In genomic region chr1:207981976-207982375, GRCh38 we compare ENCODE assay signal across 10 cellular contexts.
DNase-seq lines count a peak whose midpoint lies in the region; ATAC-seq and TF ChIP-seq lines count a peak whose summit lies in the region.
"Had no signal": no experiment of that assay in that cellular context is flagged by ENCODE, and none has a peak within 500 bp of the region (broad histone marks: within the 10 kb centered on the region; RNA-seq: fewer than 3 reads in every experiment).

No MANE protein-coding gene starts in this region.

- H3K27ac ChIP-seq in smooth muscle cell (ENCODE audit: low read depth), result no peak overlapping the region
- H3K27ac ChIP-seq: SJSA1 had no signal

- no peaks in the 10 kb centered on the region for H3K9me3 ChIP-seq in smooth muscle cell (replicated peaks; ENCODE audit: low read depth)
- H3K9me3 ChIP-seq: SJSA1 had no signal

- peak; percentile 18 for DNase-seq in activated CD4-positive, alpha-beta T cell treated with anti-CD3 and anti-CD28 coated beads for 48 hours
- DNase-seq in activated CD4-positive, alpha-beta T cell treated with anti-CD3 and anti-CD28 coated beads, Interleukin-2, amount 50 U/mL, for 48 hours, result no peak
- no peak for DNase-seq in LNCaP clone FGC (ENCODE audit: low read depth)
- DNase-seq in choroid plexus epithelial cell (ENCODE audit: low read depth), result peak; percentile 35
- DNase-seq in smooth muscle cell (lab: John Stamatoyannopoulos, UW; ENCODE audit: unreplicated experiment), result no peak
- no peak for DNase-seq in activated CD4-positive, alpha-beta T cell treated with anti-CD3 and anti-CD28 coated beads, Interleukin-2, amount 50 U/mL, for 1 hour
- DNase-seq: DMS79 treated with DMSO at 0.1 percent for 48 hours had no signal

- H3K4me1 ChIP-seq in smooth muscle cell (ENCODE audit: low read depth), result no peaks in the 10 kb centered on the region
- H3K4me1 ChIP-seq: SJSA1 had no signal

- no peak overlapping the region for H3K4me2 ChIP-seq in smooth muscle cell

- H3F3A ChIP-seq in smooth muscle cell (ENCODE audit: low read depth), result no peaks in the 10 kb centered on the region

- no peaks in the 10 kb centered on the region for H3K36me3 ChIP-seq in smooth muscle cell (ENCODE audit: low read depth)
- H3K36me3 ChIP-seq: SJSA1 had no signal

- no peaks in the 10 kb centered on the region for H3K79me2 ChIP-seq in smooth muscle cell (ENCODE audit: low read depth)

- 31% methylated on average over 2 of the region's 2 CpGs for WGBS in smooth muscle cell (ENCODE audit: low lambda C conversion rate)

- 0 out of 2 replicates have a peak, but pooled peaks have one; percentile 22 for TF ChIP-seq CTCF in LNCaP clone FGC (IDR thresholded peaks at IDR 0.05; ENCODE audit: control insufficient read depth, extremely low read depth, insufficient read depth)
- peak; percentile 67 for TF ChIP-seq CTCF in choroid plexus epithelial cell (conservative IDR thresholded peaks at IDR 0.05; ENCODE audit: low read depth, low read length)
- peak; percentile 30 for TF ChIP-seq CTCF in smooth muscle cell (IDR thresholded peaks at IDR 0.05; ENCODE audit: borderline replicate concordance, insufficient read depth, poor library complexity, severe bottlenecking)

- H3K9ac ChIP-seq in smooth muscle cell (ENCODE audit: low read depth), result no peak overlapping the region

- no peak overlapping the region for H2AFZ ChIP-seq in smooth muscle cell (ENCODE audit: low read depth)

- ATAC-seq in HG03432 (IDR thresholded peaks at IDR 0.05; ENCODE audit: unreplicated experiment) (no peak), HG03280 (IDR thresholded peaks at IDR 0.05; ENCODE audit: unreplicated experiment) (no peak)

- H3K4me3 ChIP-seq in LNCaP clone FGC (ENCODE audit: low read depth, low read length) (no peak overlapping the region), choroid plexus epithelial cell (ENCODE audit: low read depth, low read length) (no peak overlapping the region), smooth muscle cell (no peak overlapping the region)
- H3K4me3 ChIP-seq: SJSA1 had no signal

- H4K20me1 ChIP-seq in smooth muscle cell (ENCODE audit: low read depth), result no peaks in the 10 kb centered on the region

- H3K27me3 ChIP-seq in smooth muscle cell (ENCODE audit: low read depth), result peaks cover 35% of the 10 kb centered on the region

Comparison
In these comparisons a context has a peak if more than half of its experiments do, and no peak if none do; other contexts are left out.
1. DNase-seq: peak in activated CD4-positive, alpha-beta T cell treated with anti-CD3 and anti-CD28 coated beads for 48 hours (single experiment) and choroid plexus epithelial cell (single experiment); none in activated CD4-positive, alpha-beta T cell treated with anti-CD3 and anti-CD28 coated beads, Interleukin-2, amount 50 U/mL, for 48 hours (0 of 2), LNCaP clone FGC (single experiment), smooth muscle cell (single experiment) and activated CD4-positive, alpha-beta T cell treated with anti-CD3 and anti-CD28 coated beads, Interleukin-2, amount 50 U/mL, for 1 hour (single experiment).
2. Peak in every context shown above with its lines, with median percentiles within 50 percentile points of each other: CTCF ChIP-seq.